In the genomic region with DNA sequence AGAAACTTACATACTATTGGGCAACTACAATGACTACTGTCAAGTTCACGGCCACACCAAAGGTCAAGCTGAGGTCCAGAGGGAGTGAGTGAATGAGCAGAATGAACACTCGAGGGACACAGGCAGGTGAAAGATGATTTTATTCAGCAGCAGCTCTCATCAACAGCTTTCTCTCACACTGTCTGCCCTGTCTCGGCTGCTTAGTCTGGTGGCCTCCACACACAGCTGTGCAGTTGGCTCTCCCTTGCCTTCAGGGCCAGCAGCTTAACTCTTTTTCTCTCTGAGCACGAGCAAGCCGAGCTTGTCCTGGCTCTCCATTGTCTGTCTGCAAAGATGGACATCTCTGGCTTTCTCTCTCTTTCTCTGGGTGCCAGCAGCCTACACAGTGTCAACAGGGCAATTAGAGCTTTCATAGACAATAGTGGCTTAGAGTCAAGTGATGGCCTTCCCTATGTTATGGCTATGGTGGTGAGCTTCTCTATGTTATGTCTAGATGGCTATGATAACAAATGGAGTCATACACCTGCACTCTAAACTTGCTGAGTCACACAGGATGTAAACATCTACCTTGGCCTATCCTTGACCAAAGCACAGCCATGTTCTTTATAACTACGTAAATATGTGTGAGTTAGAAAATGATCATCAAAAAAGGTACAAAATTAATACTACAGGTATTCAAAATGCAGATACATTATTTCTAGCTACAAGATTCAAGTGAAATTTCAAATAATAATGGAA, we compare ENCODE assay signal across 1 cellular context.
TF ChIP-seq lines count a peak whose summit lies in the region.

No MANE protein-coding gene starts in this region.

TF ChIP-seq in H1, 55 proteins besides CTCF, POLR2A, EP300 and RAD21:
- TF ChIP-seq SIN3A (conservative IDR thresholded peaks at IDR 0.05 in 1 of 2, IDR thresholded peaks at IDR 0.05 in 1 of 2; ENCODE audit: low read depth in 1 of 2, low read length in 2 of 2) (no peak), SP4 (IDR thresholded peaks at IDR 0.05; ENCODE audit: low read length) (no peak), RNF2 (IDR thresholded peaks at IDR 0.05; ENCODE audit: borderline replicate concordance, low read depth, low read length, missing control alignments, poor library complexity, severe bottlenecking) (no peak), EZH2 (IDR thresholded peaks at IDR 0.05; ENCODE audit: low read depth, low read length, severe bottlenecking) (no peak), POU5F1 (IDR thresholded peaks at IDR 0.05; ENCODE audit: low read depth, low read length) (no peak), BACH1 (IDR thresholded peaks at IDR 0.05; ENCODE audit: low read length) (no peak), HDAC6 (IDR thresholded peaks at IDR 0.05; ENCODE audit: low read depth, low read length) (no peak), SUZ12 (IDR thresholded peaks at IDR 0.05; ENCODE audit: low read length) (no peak), MAFK (IDR thresholded peaks at IDR 0.05; ENCODE audit: low read depth, low read length) (no peak), ZNF274 (IDR thresholded peaks at IDR 0.05; ENCODE audit: borderline replicate concordance, extremely low read depth, low read length) (no peak), NRF1 (IDR thresholded peaks at IDR 0.05; ENCODE audit: low read depth, low read length) (no peak)
- TF ChIP-seq, protein P1, sequence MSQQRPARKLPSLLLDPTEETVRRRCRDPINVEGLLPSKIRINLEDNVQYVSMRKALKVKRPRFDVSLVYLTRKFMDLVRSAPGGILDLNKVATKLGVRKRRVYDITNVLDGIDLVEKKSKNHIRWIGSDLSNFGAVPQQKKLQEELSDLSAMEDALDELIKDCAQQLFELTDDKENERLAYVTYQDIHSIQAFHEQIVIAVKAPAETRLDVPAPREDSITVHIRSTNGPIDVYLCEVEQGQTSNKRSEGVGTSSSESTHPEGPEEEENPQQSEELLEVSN (IDR thresholded peaks at IDR 0.05), result no peak
- TF ChIP-seq, protein P2, sequence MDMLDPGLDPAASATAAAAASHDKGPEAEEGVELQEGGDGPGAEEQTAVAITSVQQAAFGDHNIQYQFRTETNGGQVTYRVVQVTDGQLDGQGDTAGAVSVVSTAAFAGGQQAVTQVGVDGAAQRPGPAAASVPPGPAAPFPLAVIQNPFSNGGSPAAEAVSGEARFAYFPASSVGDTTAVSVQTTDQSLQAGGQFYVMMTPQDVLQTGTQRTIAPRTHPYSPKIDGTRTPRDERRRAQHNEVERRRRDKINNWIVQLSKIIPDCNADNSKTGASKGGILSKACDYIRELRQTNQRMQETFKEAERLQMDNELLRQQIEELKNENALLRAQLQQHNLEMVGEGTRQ (IDR thresholded peaks at IDR 0.05; ENCODE audit: low read length), result no peak
